9 cellular contexts compared by ENCODE assay signal in the genomic region with DNA sequence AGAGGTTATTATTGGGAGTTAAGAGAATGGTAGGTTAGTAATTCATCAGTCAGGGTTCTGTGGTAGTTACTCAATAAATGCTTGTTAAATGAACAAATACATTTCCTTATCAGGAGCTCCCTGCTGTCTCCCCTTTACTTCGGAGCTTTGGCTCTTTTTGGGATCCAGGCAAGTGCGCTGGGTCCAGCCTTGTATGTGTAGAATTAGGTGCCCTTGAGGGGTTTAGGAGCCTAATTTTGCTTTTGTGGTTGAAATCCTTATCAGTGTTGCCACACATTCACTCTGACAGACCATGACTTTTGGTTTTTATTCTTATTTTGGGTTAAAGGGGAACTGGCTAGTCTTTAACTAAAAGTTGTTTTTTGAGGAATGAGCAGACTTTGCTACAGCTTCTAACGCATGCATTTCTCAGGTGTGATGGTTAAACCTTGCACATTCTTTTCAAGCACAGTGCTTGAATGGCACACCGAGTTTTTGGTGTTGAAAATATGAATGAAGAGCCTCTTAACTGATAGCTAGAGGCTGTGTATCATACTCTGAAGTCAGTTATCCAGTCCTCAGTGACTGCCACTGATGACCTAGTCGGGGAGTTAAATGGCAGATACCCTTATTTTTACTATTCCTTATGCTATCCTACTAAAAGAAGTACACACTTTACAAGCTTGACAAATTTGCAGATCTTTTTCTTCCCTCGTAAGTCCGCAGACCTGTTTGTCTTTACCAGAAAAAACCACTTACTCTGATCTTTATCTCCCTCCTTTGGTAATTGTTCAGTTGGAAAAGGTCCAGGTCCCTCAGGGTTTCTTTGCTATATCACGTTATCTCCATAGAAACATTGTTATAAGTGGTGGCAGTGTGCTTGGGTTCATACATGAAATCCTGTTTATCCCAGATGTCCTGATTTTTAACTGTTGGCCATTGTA. TPM values are rescaled to one million over a fixed set of nuclear protein-coding genes. Genes with fewer than 3 reads are reported as not detected.
DNase-seq lines count a peak whose midpoint lies in the region; ATAC-seq and TF ChIP-seq lines count a peak whose summit lies in the region.
"Had no signal": no experiment of that assay in that cellular context is flagged by ENCODE, and none has a peak within 500 bp of the region (broad histone marks: within the 10 kb centered on the region; RNA-seq: fewer than 3 reads in every experiment).

No MANE protein-coding gene starts in this region.

- TF ChIP-seq CTCF in upper lobe of right lung (IDR thresholded peaks at IDR 0.05), result no peak

- H3K27me3 Mint-ChIP-seq in activated naive CD4-positive, alpha-beta T cell treated with anti-CD3 and anti-CD28 coated beads, Interleukin-2, amount 50 U/mL, for 24 hours, result no peaks in the 10 kb centered on the region
- no peaks in the 10 kb centered on the region for H3K27me3 Mint-ChIP-seq in activated naive CD4-positive, alpha-beta T cell treated with anti-CD3 and anti-CD28 coated beads, Interleukin-2, amount 10 ng/mL, durations not matched to agents 7 days and 5 days
- H3K27me3 Mint-ChIP-seq in activated naive CD8-positive, alpha-beta T cell, result no peaks in the 10 kb centered on the region
- H3K27me3 Mint-ChIP-seq: stimulated activated naive CD8-positive, alpha-beta T cell treated with anti-CD3 and anti-CD28 coated beads, Interleukin-15, Interleukin-2, amounts not matched to agents 100 ng/mL and 50 ng/mL, for 24 hours had no signal

- intact Hi-C loops in upper lobe of right lung (cut with DNase I) (no loop called here), right cardiac atrium (cut with DNase I) (no loop called here)

- peaks cover 22% of the 10 kb centered on the region for H3K36me3 Mint-ChIP-seq in activated naive CD4-positive, alpha-beta T cell treated with anti-CD3 and anti-CD28 coated beads, Interleukin-2, amount 50 U/mL, for 24 hours
- H3K36me3 Mint-ChIP-seq in activated naive CD4-positive, alpha-beta T cell treated with anti-CD3 and anti-CD28 coated beads, Interleukin-2, amount 10 ng/mL, durations not matched to agents 7 days and 5 days, result peaks cover 57% of the 10 kb centered on the region
- H3K36me3 Mint-ChIP-seq in activated naive CD8-positive, alpha-beta T cell, result peaks cover 9% of the 10 kb centered on the region

- peaks cover 67% of the 10 kb centered on the region for H3K36me3 ChIP-seq in upper lobe of right lung

- H3K9me3 ChIP-seq in upper lobe of right lung (no peaks in the 10 kb centered on the region), right cardiac atrium (ENCODE audit: control insufficient read depth, low read length) (no peaks in the 10 kb centered on the region)

- H3K4me3 Mint-ChIP-seq in activated naive CD4-positive, alpha-beta T cell treated with anti-CD3 and anti-CD28 coated beads, Interleukin-2, amount 50 U/mL, for 24 hours, result peak overlapping the region; percentile 17
- no peak overlapping the region for H3K4me3 Mint-ChIP-seq in activated naive CD4-positive, alpha-beta T cell treated with anti-CD3 and anti-CD28 coated beads, Interleukin-2, amount 10 ng/mL, durations not matched to agents 7 days and 5 days
- no peak overlapping the region for H3K4me3 Mint-ChIP-seq in activated naive CD8-positive, alpha-beta T cell
- H3K4me3 Mint-ChIP-seq: stimulated activated naive CD8-positive, alpha-beta T cell treated with anti-CD3 and anti-CD28 coated beads, Interleukin-15, Interleukin-2, amounts not matched to agents 100 ng/mL and 50 ng/mL, for 24 hours had no signal

- CTCF ChIA-PET in activated naive CD4-positive, alpha-beta T cell treated with anti-CD3 and anti-CD28 coated beads, Interleukin-2, amount 10 ng/mL, durations not matched to agents 7 days and 5 days (lab: Charles Lee), result interaction anchor here (0.7 to 2.4 kb wide), 5 partner anchors 8 to 101 kb away, joined by 3 to 9 read pairs (median 3); no protein-coding TSS in a partner anchor

- ATAC-seq in upper lobe of right lung (peak; percentile 25), right cardiac atrium (no peak), HG03280 (IDR thresholded peaks at IDR 0.05; ENCODE audit: unreplicated experiment) (no peak)

- H3K4me1 Mint-ChIP-seq in activated naive CD4-positive, alpha-beta T cell treated with anti-CD3 and anti-CD28 coated beads, Interleukin-2, amount 50 U/mL, for 24 hours, result peaks cover 33% of the 10 kb centered on the region
- peaks cover 18% of the 10 kb centered on the region for H3K4me1 Mint-ChIP-seq in activated naive CD4-positive, alpha-beta T cell treated with anti-CD3 and anti-CD28 coated beads, Interleukin-2, amount 10 ng/mL, durations not matched to agents 7 days and 5 days
- H3K4me1 Mint-ChIP-seq in activated naive CD8-positive, alpha-beta T cell (ENCODE audit: low read depth), result peaks cover 26% of the 10 kb centered on the region

- no peak overlapping the region for H3K4me3 ChIP-seq in upper lobe of right lung
- H3K4me3 ChIP-seq in right cardiac atrium (ENCODE audit: low read length), result no peak overlapping the region

- H3K27me3 ChIP-seq in upper lobe of right lung (no peaks in the 10 kb centered on the region), right cardiac atrium (ENCODE audit: control insufficient read depth, insufficient read depth) (no peaks in the 10 kb centered on the region)

- H3K9me3 Mint-ChIP-seq in activated naive CD4-positive, alpha-beta T cell treated with anti-CD3 and anti-CD28 coated beads, Interleukin-2, amount 50 U/mL, for 24 hours, result no peaks in the 10 kb centered on the region
- no peaks in the 10 kb centered on the region for H3K9me3 Mint-ChIP-seq in activated naive CD4-positive, alpha-beta T cell treated with anti-CD3 and anti-CD28 coated beads, Interleukin-2, amount 10 ng/mL, durations not matched to agents 7 days and 5 days
- H3K9me3 Mint-ChIP-seq in activated naive CD8-positive, alpha-beta T cell (ENCODE audit: low read depth), result no peaks in the 10 kb centered on the region
- H3K9me3 Mint-ChIP-seq: stimulated activated naive CD8-positive, alpha-beta T cell treated with anti-CD3 and anti-CD28 coated beads, Interleukin-15, Interleukin-2, amounts not matched to agents 100 ng/mL and 50 ng/mL, for 24 hours had no signal

- H3K4me1 ChIP-seq in upper lobe of right lung (peaks cover 12% of the 10 kb centered on the region), right cardiac atrium (ENCODE audit: control insufficient read depth, insufficient read depth, low read length) (no peaks in the 10 kb centered on the region)

- peak overlapping the region; percentile 85 for H3K27ac Mint-ChIP-seq in activated naive CD4-positive, alpha-beta T cell treated with anti-CD3 and anti-CD28 coated beads, Interleukin-2, amount 50 U/mL, for 24 hours
- no peak overlapping the region for H3K27ac Mint-ChIP-seq in activated naive CD4-positive, alpha-beta T cell treated with anti-CD3 and anti-CD28 coated beads, Interleukin-2, amount 10 ng/mL, durations not matched to agents 7 days and 5 days
- H3K27ac Mint-ChIP-seq in activated naive CD8-positive, alpha-beta T cell, result peak overlapping the region; percentile 8
- H3K27ac Mint-ChIP-seq: stimulated activated naive CD8-positive, alpha-beta T cell treated with anti-CD3 and anti-CD28 coated beads, Interleukin-15, Interleukin-2, amounts not matched to agents 100 ng/mL and 50 ng/mL, for 24 hours had no signal

- no peak for DNase-seq in activated naive CD4-positive, alpha-beta T cell treated with anti-CD3 and anti-CD28 coated beads, Interleukin-2, amount 10 ng/mL, durations not matched to agents 7 days and 5 days
- DNase-seq in NCI-H524 treated with DMSO at 0.1 percent for 48 hours (lab: John Stamatoyannopoulos, UW), result peak; percentile 6
- DNase-seq in upper lobe of right lung, result no peak
- no peak for DNase-seq in right cardiac atrium
- DNase-seq in midbrain (lab: John Stamatoyannopoulos, UW), result no peak

- 65% methylated on average over 8 of the region's 8 CpGs for WGBS in right cardiac atrium

- H3K27ac ChIP-seq in upper lobe of right lung (no peak overlapping the region), right cardiac atrium (ENCODE audit: low read length) (no peak overlapping the region)

RNA-seq across cellular contexts. Expression of a gene that starts 50.7 kb away (rescaled TPM):
- 120 TPM for total RNA-seq in upper lobe of right lung
- 10 to 100 TPM; 50.1 to 62.2 (median 58.3) TPM for total RNA-seq in right cardiac atrium
- 45.6 TPM for polyA plus RNA-seq in right cardiac atrium

RNA-seq across cellular contexts. Expression of a gene that starts 58.0 kb away (rescaled TPM):
- 67.6 TPM for total RNA-seq in upper lobe of right lung
- total RNA-seq in right cardiac atrium, result 10 to 100 TPM; 24.6 to 30.7 (median 28.8) TPM
- 16.7 TPM for polyA plus RNA-seq in right cardiac atrium
